24 cellular contexts compared by ENCODE assay signal in genomic region chr13:70841240-70842061, GRCh38.
DNase-seq lines count a peak whose midpoint lies in the region; ATAC-seq and TF ChIP-seq lines count a peak whose summit lies in the region.
"Had no signal": no experiment of that assay in that cellular context is flagged by ENCODE, and none has a peak within 500 bp of the region (broad histone marks: within the 10 kb centered on the region; RNA-seq: fewer than 3 reads in every experiment).

No MANE protein-coding gene starts in this region.

- ATAC-seq in Right ventricle myocardium superior (ENCODE audit: poor library complexity) (no peak), heart right ventricle (no peak), WTC11 (peak; percentile 31), aorta (ENCODE audit: low FRiP score) (peak; percentile 19), GM21447 (IDR thresholded peaks at IDR 0.05; ENCODE audit: unreplicated experiment) (no peak)

- H2BK12ac ChIP-seq in neuronal stem cell (ENCODE audit: low read length) = peak overlapping the region; percentile 16

- intact Hi-C loops in Right ventricle myocardium superior (cut with DNase I) (no loop called here), heart right ventricle (cut with DNase I) (no loop called here), aorta (cut with DNase I) (no loop called here)

- no peak overlapping the region for H3K4me3 Mint-ChIP-seq in WTC11
- H3K4me3 Mint-ChIP-seq: CD14-positive monocyte; CD8-positive, alpha-beta memory T cell had no signal

- no peaks in the 10 kb centered on the region for H3K27me3 Mint-ChIP-seq in WTC11 (ENCODE audit: low read depth)
- H3K27me3 Mint-ChIP-seq: CD8-positive, alpha-beta memory T cell had no signal

- H2AFZ ChIP-seq in neuronal stem cell (ENCODE audit: low read length) = peak overlapping the region; percentile 74

- CTCF ChIA-PET in WTC11 (lab: Charles Lee) = no interaction called here

- POLR2A ChIA-PET in WTC11 (lab: Charles Lee) = no interaction called here

- H3K9me3 ChIP-seq in heart right ventricle (no peaks in the 10 kb centered on the region), neuronal stem cell (replicated peaks in 1 of 2; ENCODE audit: control insufficient read depth in 2 of 2, insufficient read depth in 1 of 2, low read depth in 1 of 2, low read length in 2 of 2) (no peaks in the 10 kb centered on the region), aorta (ENCODE audit: control insufficient read depth, low read length) (peaks cover 2% of the 10 kb centered on the region)
- H3K9me3 ChIP-seq: BE2C had no signal

- H3K4me3 ChIP-seq in heart right ventricle (no peak overlapping the region), neuronal stem cell (ENCODE audit: low read length in 2 of 2) (no peak overlapping the region), aorta (ENCODE audit: low read length in 2 of 2) (no peak overlapping the region)

- H3K4ac ChIP-seq in neuronal stem cell (ENCODE audit: low read length) = no peak overlapping the region

- TF ChIP-seq CTCF in heart right ventricle (IDR thresholded peaks at IDR 0.05) (no peak), WTC11 (IDR thresholded peaks at IDR 0.05) (no peak)

- peak overlapping the region; percentile 32 for H3K9ac ChIP-seq in neuronal stem cell (ENCODE audit: low read depth, low read length, poor library complexity)

- no peak overlapping the region for H3K27ac Mint-ChIP-seq in WTC11
- H3K27ac Mint-ChIP-seq: CD14-positive monocyte; CD8-positive, alpha-beta memory T cell had no signal

- H3K18ac ChIP-seq in neuronal stem cell (ENCODE audit: low read length) = peak overlapping the region; percentile 67

- H3K27ac ChIP-seq in heart right ventricle (no peak overlapping the region), neuronal stem cell (replicated peaks; ENCODE audit: low read length) (no peak overlapping the region), aorta (ENCODE audit: low read depth in 1 of 2, low read length in 2 of 2) (no peak overlapping the region)

- peaks cover 27% of the 10 kb centered on the region for H3K4me1 Mint-ChIP-seq in WTC11
- H3K4me1 Mint-ChIP-seq: CD14-positive monocyte; CD8-positive, alpha-beta memory T cell had no signal

- H3K23ac ChIP-seq in neuronal stem cell (ENCODE audit: low read depth, low read length, poor library complexity) = peak overlapping the region; percentile 29

- no peak overlapping the region for H2BK5ac ChIP-seq in neuronal stem cell (ENCODE audit: low read length)

- H3K4me2 ChIP-seq in neuronal stem cell (ENCODE audit: insufficient read depth, low read length, poor library complexity, severe bottlenecking) = no peak overlapping the region

- H3K79me1 ChIP-seq in neuronal stem cell (ENCODE audit: low read depth, low read length) = no peaks in the 10 kb centered on the region

- H3K36me3 ChIP-seq in heart right ventricle (no peaks in the 10 kb centered on the region), neuronal stem cell (replicated peaks in 1 of 2; ENCODE audit: control insufficient read depth in 2 of 2, insufficient read depth in 2 of 2, low read length in 2 of 2) (no peaks in the 10 kb centered on the region), aorta (ENCODE audit: control insufficient read depth in 1 of 2, insufficient read depth in 2 of 2, low read length in 1 of 2) (no peaks in the 10 kb centered on the region)
- H3K36me3 ChIP-seq: BE2C had no signal

- peaks cover 0 to 3% (median 0%) of the 10 kb centered on the region in 7 donors for H3K27me3 ChIP-seq in heart right ventricle
- H3K27me3 ChIP-seq in neuronal stem cell (ENCODE audit: control insufficient read depth in 3 of 3, insufficient read depth in 3 of 3, low read depth in 1 of 3, low read length in 3 of 3) = no peaks in the 10 kb centered on the region
- H3K27me3 ChIP-seq in aorta (ENCODE audit: control insufficient read depth in 1 of 2, insufficient read depth in 2 of 2, low read length in 1 of 2) = no peaks in the 10 kb centered on the region
- H3K27me3 ChIP-seq: BE2C had no signal

- 81 to 83% methylated on average over 12 of the region's 12 CpGs for WGBS in heart right ventricle, 2 donors
- no CpG with 5 or more reads among the region's 12 CpGs for WGBS in neuronal stem cell (ENCODE audit: extremely low coverage in 2 of 2, insufficient read length in 2 of 2, insufficient replicate concordance in 1 of 2), 2 donors
- 78 to 82% methylated on average over 12 of the region's 12 CpGs for WGBS in aorta, 2 donors

- no peak overlapping the region for H2AK5ac ChIP-seq in neuronal stem cell (ENCODE audit: low read depth, low read length)

- no peaks in the 10 kb centered on the region for H3K36me3 Mint-ChIP-seq in WTC11
- H3K36me3 Mint-ChIP-seq: CD14-positive monocyte; CD8-positive, alpha-beta memory T cell had no signal

- H3K4me1 ChIP-seq in heart right ventricle = no peaks in the 10 kb centered on the region
- no peaks in the 10 kb centered on the region for H3K4me1 ChIP-seq in neuronal stem cell (ENCODE audit: control insufficient read depth in 2 of 2, insufficient read depth in 1 of 2, low read depth in 1 of 2, low read length in 2 of 2)
- no peaks in the 10 kb centered on the region for H3K4me1 ChIP-seq in aorta (ENCODE audit: control insufficient read depth in 1 of 2, insufficient read depth in 2 of 2, low read length in 2 of 2)
- H3K4me1 ChIP-seq: BE2C had no signal

- H2BK120ac ChIP-seq in neuronal stem cell (ENCODE audit: low read depth, low read length) = no peak overlapping the region

- H3K14ac ChIP-seq in neuronal stem cell (ENCODE audit: low read length) = peak overlapping the region; percentile 31

- H4K91ac ChIP-seq in neuronal stem cell (ENCODE audit: low read depth, low read length, poor library complexity) = no peak overlapping the region

- peaks cover 9% of the 10 kb centered on the region for H3K9me3 Mint-ChIP-seq in WTC11

- DNase-seq in Right ventricle myocardium superior = peak; percentile 12
- no peak for DNase-seq in heart right ventricle
- DNase-seq in WTC11 (ENCODE audit: low spot score) = no peak
- DNase-seq in neuronal stem cell (ENCODE audit: low spot score) = no peak
- DNase-seq in aorta = no peak
- no peak for DNase-seq in NCI-H1436 treated with DMSO at 0.1 percent for 48 hours (lab: John Stamatoyannopoulos, UW)
- no peak for DNase-seq in NCI-H2196 treated with DMSO at 0.1 percent for 48 hours (lab: John Stamatoyannopoulos, UW; ENCODE audit: unreplicated experiment)
- DNase-seq: 8988T; ACHN; CD8-positive, alpha-beta memory T cell; DMS153; DND-41; HCEC 1CT; NCI-H1092; NCI-H1417 treated with DMSO at 0.1 percent for 48 hours; NCI-H187 treated with DMSO at 0.1 percent for 48 hours; NCI-H2171 treated with DMSO at 0.1 percent for 48 hours; NCI-H774; NK-92 treated with Interleukin-12 subunit alpha and Interleukin-12 subunit beta, amount 100 ng/mL, for 24 hours; RPMI8226; SHP77 treated with DMSO at 0.1 percent for 48 hours had no signal

- H2BK15ac ChIP-seq in neuronal stem cell (ENCODE audit: low read length) = no peak overlapping the region

- no peak overlapping the region for H4K8ac ChIP-seq in neuronal stem cell (ENCODE audit: low read depth, low read length)

TF ChIP-seq in WTC11, 78 proteins besides CTCF, POLR2A, EP300 and RAD21 (continues in another document):
- TF ChIP-seq FOXP4 (CRISPR knock-in tag; IDR thresholded peaks at IDR 0.05) = no peak
- no peak for TF ChIP-seq CBFB (CRISPR knock-in tag; IDR thresholded peaks at IDR 0.05; ENCODE audit: low read depth)
- TF ChIP-seq SMAD4 (CRISPR knock-in tag; IDR thresholded peaks at IDR 0.05) = no peak
- no peak for TF ChIP-seq ZBTB21 (CRISPR knock-in tag; IDR thresholded peaks at IDR 0.05; ENCODE audit: borderline replicate concordance)
- no peak for TF ChIP-seq NR1H2 (CRISPR knock-in tag; IDR thresholded peaks at IDR 0.05)
- TF ChIP-seq CREM (CRISPR knock-in tag; IDR thresholded peaks at IDR 0.05) = no peak
- no peak for TF ChIP-seq IRF1 (CRISPR knock-in tag; IDR thresholded peaks at IDR 0.05)
- no peak for TF ChIP-seq PREB (CRISPR knock-in tag; IDR thresholded peaks at IDR 0.05; ENCODE audit: borderline replicate concordance)
- TF ChIP-seq ZNF121 (CRISPR knock-in tag; IDR thresholded peaks at IDR 0.05) = no peak
- TF ChIP-seq ZNF671 (CRISPR knock-in tag; IDR thresholded peaks at IDR 0.05) = no peak
- TF ChIP-seq ZNF317 (CRISPR knock-in tag; IDR thresholded peaks at IDR 0.05; ENCODE audit: borderline replicate concordance, low read depth) = no peak
- TF ChIP-seq GRHL2 (CRISPR knock-in tag; IDR thresholded peaks at IDR 0.05; ENCODE audit: insufficient replicate concordance, severe bottlenecking) = no peak

Comparison
In these comparisons a context has a peak if more than half of its experiments do, and no peak if none do; other contexts are left out.
1. ATAC-seq: peak in WTC11 (single experiment) and aorta (single experiment); none in Right ventricle myocardium superior (single experiment), heart right ventricle (0 of 8) and GM21447 (single experiment).